Comparison of ENCODE assay signal across 8 cellular contexts in genomic region chr12:52947738-52948423, GRCh38. TPM values are rescaled to one million over a fixed set of nuclear protein-coding genes. Genes with fewer than 3 reads are reported as not detected.
DNase-seq lines count a peak whose midpoint lies in the region; ATAC-seq and TF ChIP-seq lines count a peak whose summit lies in the region.

No MANE protein-coding gene starts in this region.

- H3K4me1 ChIP-seq in cardiac muscle cell (ENCODE audit: low read depth) (peaks cover 48% of the 10 kb centered on the region), right atrium auricular region (peaks cover 0 to 38% of the 10 kb centered on the region in 2 donors), liver (ENCODE audit: control insufficient read depth in 4 of 4, insufficient read depth in 4 of 4, low read length in 3 of 4) (peaks cover 11 to 56% (median 44%) of the 10 kb centered on the region in 4 donors)

- TF ChIP-seq CTCF in cardiac muscle cell (IDR thresholded peaks at IDR 0.05; ENCODE audit: low read depth, low read length) (no peak), right atrium auricular region (IDR thresholded peaks at IDR 0.05) (no peak), liver (IDR thresholded peaks at IDR 0.05; ENCODE audit: low read depth, low read length, missing input control) (no peak)

- H3K9me3 ChIP-seq in cardiac muscle cell (ENCODE audit: low read depth) (no peaks in the 10 kb centered on the region), right atrium auricular region (no peaks in the 10 kb centered on the region), liver (ENCODE audit: control insufficient read depth in 4 of 4, low read length in 3 of 4) (no peaks in the 10 kb centered on the region)

- H3K9me3 Mint-ChIP-seq in activated naive CD4-positive, alpha-beta T cell treated with anti-CD3 and anti-CD28 coated beads, Interleukin-2, amount 50 U/mL, for 72 hours: no peaks in the 10 kb centered on the region

- ATAC-seq in activated naive CD4-positive, alpha-beta T cell treated with anti-CD3 and anti-CD28 coated beads, Interleukin-2, amount 50 U/mL, for 72 hours: no peak
- ATAC-seq in HG03280 (IDR thresholded peaks at IDR 0.05; ENCODE audit: unreplicated experiment) (no peak), HG03175 (IDR thresholded peaks at IDR 0.05; ENCODE audit: unreplicated experiment) (no peak)

- H3K27me3 ChIP-seq in cardiac muscle cell (no peaks in the 10 kb centered on the region), right atrium auricular region (no peaks in the 10 kb centered on the region), liver (ENCODE audit: control insufficient read depth in 4 of 4, insufficient read depth in 4 of 4, low read length in 3 of 4) (no peaks in the 10 kb centered on the region)

- H3K27ac Mint-ChIP-seq in activated naive CD4-positive, alpha-beta T cell treated with anti-CD3 and anti-CD28 coated beads, Interleukin-2, amount 50 U/mL, for 72 hours: peak overlapping the region; percentile 61 to 94

- H3K36me3 ChIP-seq in cardiac muscle cell: peaks cover 14% of the 10 kb centered on the region
- H3K36me3 ChIP-seq in right atrium auricular region: no peaks in the 10 kb centered on the region
- peaks cover 7 to 25% (median 20%) of the 10 kb centered on the region in 4 donors for H3K36me3 ChIP-seq in liver (ENCODE audit: control insufficient read depth in 4 of 4, insufficient read depth in 3 of 4, low read depth in 1 of 4, low read length in 3 of 4)

- peak overlapping the region; percentile 99 for H3K27ac ChIP-seq in cardiac muscle cell
- H3K27ac ChIP-seq in right atrium auricular region: no peak overlapping the region
- H3K27ac ChIP-seq in liver (ENCODE audit: low read depth in 1 of 2, low read length in 2 of 2): peak overlapping the region; percentile 98
- H3K27ac ChIP-seq in substantia nigra (ENCODE audit: low read depth, low read length, poor library complexity, severe bottlenecking): no peak overlapping the region

- DNase-seq in cardiac muscle cell (ENCODE audit: low read depth in 1 of 2, low spot score in 1 of 2): no peak
- DNase-seq in right atrium auricular region (ENCODE audit: low spot score): no peak
- DNase-seq in activated naive CD4-positive, alpha-beta T cell treated with anti-CD3 and anti-CD28 coated beads, Interleukin-2, amount 50 U/mL, for 72 hours (ENCODE audit: low spot score in 2 of 2): no peak
- DNase-seq in substantia nigra (lab: John Stamatoyannopoulos, UW): no peak
- no peak for DNase-seq in RPMI8226

- H3K9ac ChIP-seq in liver (ENCODE audit: low read depth in 1 of 2, low read length in 2 of 2): peak overlapping the region; percentile 52 to 57

- H3K4me3 ChIP-seq in cardiac muscle cell (no peak overlapping the region), right atrium auricular region (no peak overlapping the region), liver (ENCODE audit: low read depth in 1 of 3, low read length in 3 of 3) (peak overlapping the region in 2 of 3 donors; percentile 35 to 73)

- TF ChIP-seq RAD21 in liver (IDR thresholded peaks at IDR 0.05): no peak

- 61% methylated on average over 12 of the region's 12 CpGs for WGBS in liver

- H3K36me3 Mint-ChIP-seq in activated naive CD4-positive, alpha-beta T cell treated with anti-CD3 and anti-CD28 coated beads, Interleukin-2, amount 50 U/mL, for 72 hours: no peaks in the 10 kb centered on the region

TF ChIP-seq in liver, 16 proteins besides CTCF, POLR2A, EP300 and RAD21:
- TF ChIP-seq HNF4A (conservative IDR thresholded peaks at IDR 0.05) (no peak), TAF1 (conservative IDR thresholded peaks at IDR 0.05) (no peak), FOXA2 (IDR thresholded peaks at IDR 0.05) (no peak), REST (IDR thresholded peaks at IDR 0.05) (no peak), RXRA (IDR thresholded peaks at IDR 0.05) (no peak), HNF4G (IDR thresholded peaks at IDR 0.05) (no peak), EGR1 (IDR thresholded peaks at IDR 0.05; ENCODE audit: low read depth in 2 of 2) (no peak), GABPA (IDR thresholded peaks at IDR 0.05 in 1 of 2, conservative IDR thresholded peaks at IDR 0.05 in 1 of 2) (no peak), MAX (IDR thresholded peaks at IDR 0.05) (no peak), SP1 (IDR thresholded peaks at IDR 0.05) (no peak), JUND (IDR thresholded peaks at IDR 0.05) (no peak)
- TF ChIP-seq, protein P1, sequence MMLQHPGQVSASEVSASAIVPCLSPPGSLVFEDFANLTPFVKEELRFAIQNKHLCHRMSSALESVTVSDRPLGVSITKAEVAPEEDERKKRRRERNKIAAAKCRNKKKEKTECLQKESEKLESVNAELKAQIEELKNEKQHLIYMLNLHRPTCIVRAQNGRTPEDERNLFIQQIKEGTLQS (IDR thresholded peaks at IDR 0.05): no peak
- TF ChIP-seq, protein P2, sequence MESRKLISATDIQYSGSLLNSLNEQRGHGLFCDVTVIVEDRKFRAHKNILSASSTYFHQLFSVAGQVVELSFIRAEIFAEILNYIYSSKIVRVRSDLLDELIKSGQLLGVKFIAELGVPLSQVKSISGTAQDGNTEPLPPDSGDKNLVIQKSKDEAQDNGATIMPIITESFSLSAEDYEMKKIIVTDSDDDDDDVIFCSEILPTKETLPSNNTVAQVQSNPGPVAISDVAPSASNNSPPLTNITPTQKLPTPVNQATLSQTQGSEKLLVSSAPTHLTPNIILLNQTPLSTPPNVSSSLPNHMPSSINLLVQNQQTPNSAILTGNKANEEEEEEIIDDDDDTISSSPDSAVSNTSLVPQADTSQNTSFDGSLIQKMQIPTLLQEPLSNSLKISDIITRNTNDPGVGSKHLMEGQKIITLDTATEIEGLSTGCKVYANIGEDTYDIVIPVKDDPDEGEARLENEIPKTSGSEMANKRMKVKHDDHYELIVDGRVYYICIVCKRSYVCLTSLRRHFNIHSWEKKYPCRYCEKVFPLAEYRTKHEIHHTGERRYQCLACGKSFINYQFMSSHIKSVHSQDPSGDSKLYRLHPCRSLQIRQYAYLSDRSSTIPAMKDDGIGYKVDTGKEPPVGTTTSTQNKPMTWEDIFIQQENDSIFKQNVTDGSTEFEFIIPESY (IDR thresholded peaks at IDR 0.05): no peak

RNA-seq across cellular contexts. Expression of gene KRT18, which starts 1.0 kb away (rescaled TPM):
- total RNA-seq in cardiac muscle cell (310 and 601 TPM in 2 replicates), right atrium auricular region (100 to 1,000 TPM in 1 of 2 donors, 10 to 100 TPM in 1; 85.1 to 150 TPM), liver (100 to 1,000 TPM in 1 of 2 donors, 10 to 100 TPM in 1; 90.3 to 278 TPM)
- polyA plus RNA-seq in cardiac muscle cell (472 and 838 TPM in 2 replicates), liver (100 to 1,000 TPM; 239 to 358 TPM)
- 1 to 10 TPM; 7.7 to 8.5 TPM for total RNA-seq in activated naive CD4-positive, alpha-beta T cell treated with anti-CD3 and anti-CD28 coated beads, Interleukin-2, amount 50 U/mL, for 72 hours

RNA-seq across cellular contexts. Expression of gene KRT8, which starts 43.0 kb away (rescaled TPM):
- total RNA-seq in cardiac muscle cell (480 and 946 TPM in 2 replicates), right atrium auricular region (100 to 1,000 TPM; 199 to 271 TPM), liver (100 to 1,000 TPM; 128 to 171 TPM)
- polyA plus RNA-seq in cardiac muscle cell (728 and 1,480 TPM in 2 replicates), liver (100 to 1,000 TPM; 225 to 383 TPM)
- total RNA-seq in activated naive CD4-positive, alpha-beta T cell treated with anti-CD3 and anti-CD28 coated beads, Interleukin-2, amount 50 U/mL, for 72 hours: under 1 TPM; 0.34 to 0.66 TPM

RNA-seq across cellular contexts. Expression of gene EIF4B, which starts 58.4 kb away (rescaled TPM):
- total RNA-seq in cardiac muscle cell (374 and 722 TPM in 2 replicates), right atrium auricular region (100 to 1,000 TPM; 272 to 383 TPM), liver (100 to 1,000 TPM; 264 to 273 TPM)
- polyA plus RNA-seq in cardiac muscle cell (50.0 and 81.5 TPM in 2 replicates), liver (10 to 100 TPM; 32.1 to 73.2 TPM)
- 1,000 to 10,000 TPM in 1 of 2 donors, 100 to 1,000 TPM in 1; 637 to 1,013 TPM for total RNA-seq in activated naive CD4-positive, alpha-beta T cell treated with anti-CD3 and anti-CD28 coated beads, Interleukin-2, amount 50 U/mL, for 72 hours

Comparison
In these comparisons a context has a peak if more than half of its experiments do, and no peak if none do; other contexts are left out.
1. H3K27ac ChIP-seq: peak in cardiac muscle cell (single experiment) and liver (2 of 2); none in right atrium auricular region (0 of 2) and substantia nigra (single experiment).
2. H3K4me3 ChIP-seq: peak in liver (2 of 3); none in cardiac muscle cell (single experiment) and right atrium auricular region (0 of 2).
3. RNA of gene KRT18, which starts 1.0 kb away (total RNA-seq): 310 to 601 TPM in cardiac muscle cell, 90.3 to 278 TPM in liver and 85.1 to 150 TPM in right atrium auricular region; 7.7 to 8.5 TPM in activated naive CD4-positive, alpha-beta T cell treated with anti-CD3 and anti-CD28 coated beads, Interleukin-2, amount 50 U/mL, for 72 hours; every median in the first group is over 4 times any median in the second.
4. RNA of gene KRT8, which starts 43.0 kb away (total RNA-seq): 480 to 946 TPM in cardiac muscle cell, 199 to 271 TPM in right atrium auricular region and 128 to 171 TPM in liver; 0.34 to 0.66 TPM in activated naive CD4-positive, alpha-beta T cell treated with anti-CD3 and anti-CD28 coated beads, Interleukin-2, amount 50 U/mL, for 72 hours; every median in the first group is over 10 times any median in the second.